Comparison of ENCODE assay signal across 8 cellular contexts in genomic region chr4:40897557-40898203, GRCh38.
DNase-seq lines count a peak whose midpoint lies in the region; ATAC-seq, FAIRE-seq and TF ChIP-seq lines count a peak whose summit lies in the region.

No MANE protein-coding gene starts in this region.

- no peak overlapping the region for H2BK15ac ChIP-seq in H1 (ENCODE audit: low read length)

- H2AK5ac ChIP-seq in H1 (ENCODE audit: low read depth, low read length), result no peak overlapping the region

- no peaks in the 10 kb centered on the region for H3K79me1 ChIP-seq in H1 (ENCODE audit: low read depth, low read length)

- H3K14ac ChIP-seq in H1 (ENCODE audit: insufficient read length), result no peak overlapping the region

- H3K4me2 ChIP-seq in H1 (ENCODE audit: insufficient read depth in 1 of 2, low read depth in 2 of 2, low read length in 2 of 2), result no peak overlapping the region

- H3K23ac ChIP-seq in H1 (ENCODE audit: insufficient read length), result no peak overlapping the region

- H3K27me3 ChIP-seq in H1 (replicated peaks in 1 of 4; ENCODE audit: control insufficient read depth in 3 of 4, extremely low read depth in 1 of 4, insufficient read depth in 3 of 4, low read length in 3 of 4), result no peaks in the 10 kb centered on the region

- WGBS in H1 (ENCODE audit: extremely low coverage in 1 of 2, insufficient coverage in 1 of 2, insufficient read length in 1 of 2, insufficient replicate concordance in 2 of 2, low coverage in 1 of 2, low lambda C conversion rate in 2 of 2, missing lambda C conversion rate in 1 of 2), 2 experiments, result 57% methylated on average over 10 of the region's 10 CpGs; no CpG with 5 or more reads in 1 of the 2 experiments

- TF ChIP-seq POLR2A in H1 (IDR thresholded peaks at IDR 0.05; ENCODE audit: control extremely low read depth in 1 of 2, low read depth in 2 of 2, low read length in 2 of 2), result no peak

- H3K4me3 ChIP-seq in H1 (ENCODE audit: extremely low read depth in 1 of 4, insufficient read depth in 2 of 4, low read depth in 3 of 4, low read length in 4 of 4), result no peak overlapping the region

- ATAC-seq in GM18502 (IDR thresholded peaks at IDR 0.05; ENCODE audit: poor library complexity, unreplicated experiment) (peak; percentile 83), HG03280 (IDR thresholded peaks at IDR 0.05; ENCODE audit: unreplicated experiment) (peak; percentile 66)

- H3K27ac ChIP-seq in H1 (ENCODE audit: low read depth, low read length), result no peak overlapping the region

- H4K91ac ChIP-seq in H1 (replicated peaks; ENCODE audit: insufficient read length, low read length), result no peak overlapping the region

- FAIRE-seq in H1 (lab: Jason Lieb, UNC), result peak; percentile 55

- H2BK20ac ChIP-seq in H1 (ENCODE audit: low read length), result no peak overlapping the region

- CTCF ChIA-PET in H1 (lab: Charles Lee; ENCODE audit: partially characterized antibody), result interaction anchor here (0.6 to 12.2 kb wide), 32 partner anchors 8 to 949 kb away, joined by 3 to 97 read pairs (median 5); no protein-coding TSS in a partner anchor

- TF ChIP-seq EP300 in H1 (IDR thresholded peaks at IDR 0.05; ENCODE audit: borderline replicate concordance in 1 of 2, low read depth in 2 of 2, low read length in 2 of 2), result no peak

- no peaks in the 10 kb centered on the region for H3K4me1 ChIP-seq in H1 (replicated peaks in 1 of 4; ENCODE audit: control insufficient read depth in 3 of 4, insufficient read depth in 4 of 4, low read length in 3 of 4)

- H2BK5ac ChIP-seq in H1 (ENCODE audit: low read depth, low read length), result no peak overlapping the region

- H3K9me3 ChIP-seq in H1 (ENCODE audit: insufficient read depth in 2 of 2, low read depth in 1 of 2, low read length in 1 of 2), result no peaks in the 10 kb centered on the region

- no peak overlapping the region for H3K56ac ChIP-seq in H1 (replicated peaks; ENCODE audit: insufficient read length, low read depth, low read length)

- no peaks in the 10 kb centered on the region for H3K79me2 ChIP-seq in H1 (ENCODE audit: control insufficient read depth in 1 of 2, insufficient read depth in 2 of 2, low read length in 2 of 2)

- no peak overlapping the region for H3K9ac ChIP-seq in H1 (replicated peaks in 1 of 4; ENCODE audit: extremely low read depth in 1 of 4, low read depth in 3 of 4, low read length in 3 of 4)

- no peak overlapping the region for H2BK12ac ChIP-seq in H1 (ENCODE audit: low read depth, low read length)

- H2AFZ ChIP-seq in H1 (ENCODE audit: low read length), result no peak overlapping the region

- POLR2A ChIA-PET in H1 (lab: Charles Lee; ENCODE audit: partially characterized antibody), result interaction anchor here (0.6 to 1.3 kb wide), 5 partner anchors 9 to 359 kb away, joined by 3 to 5 read pairs (median 3); partner anchors contain the start of gene UCHL1

- DNase-seq in 8988T (peak; percentile 71), NCI-H82 treated with DMSO at 0.1 percent for 48 hours (lab: John Stamatoyannopoulos, UW; ENCODE audit: unreplicated experiment) (peak; percentile 25), H1 (ENCODE audit: low read depth in 1 of 2, low spot score in 2 of 2) (peak; percentile 43 to 93), midbrain (lab: John Stamatoyannopoulos, UW) (peak; percentile 75)
- peak; percentile 86 for DNase-seq in activated CD8-positive, alpha-beta memory T cell treated with anti-CD3 and anti-CD28 coated beads for 24 hours
- peak; percentile 2 to 37 for DNase-seq in stimulated activated CD8-positive, alpha-beta memory T cell treated with anti-CD3 and anti-CD28 coated beads, Interleukin-4, amount 100 ng/mL, for 4 hours (ENCODE audit: low read depth in 2 of 2, low spot score in 1 of 2)

- H3K4ac ChIP-seq in H1 (replicated peaks; ENCODE audit: insufficient read length, low read depth, low read length), result no peak overlapping the region

- H4K8ac ChIP-seq in H1 (ENCODE audit: extremely low read depth, insufficient read depth, low read length), result no peak overlapping the region

- no peaks in the 10 kb centered on the region for H3K36me3 ChIP-seq in H1 (ENCODE audit: control insufficient read depth in 2 of 4, insufficient read depth in 4 of 4, low read length in 3 of 4)

- H4K20me1 ChIP-seq in H1 (replicated peaks in 1 of 2; ENCODE audit: control insufficient read depth in 1 of 2, insufficient read depth in 2 of 2, low read length in 2 of 2), result no peaks in the 10 kb centered on the region

- H3K23me2 ChIP-seq in H1 (ENCODE audit: low read depth, low read length), result no peaks in the 10 kb centered on the region

- no peak overlapping the region for H2BK120ac ChIP-seq in H1 (replicated peaks; ENCODE audit: low read depth, low read length)

- no peak overlapping the region for H3K18ac ChIP-seq in H1 (ENCODE audit: extremely low read depth, low read length)

- H4K5ac ChIP-seq in H1 (ENCODE audit: insufficient read length, low read depth, low read length), result no peak overlapping the region

- peak; percentile 73 to 78 for TF ChIP-seq RAD21 in H1 (IDR thresholded peaks at IDR 0.05 in 1 of 2, conservative IDR thresholded peaks at IDR 0.05 in 1 of 2; ENCODE audit: low read depth in 2 of 2, low read length in 2 of 2)

- TF ChIP-seq CTCF in H1 (IDR thresholded peaks at IDR 0.05; ENCODE audit: control extremely low read depth in 1 of 3, insufficient read depth in 1 of 3, low read depth in 1 of 3, low read length in 3 of 3), result peak; percentile 79 to 90 (median 89)

TF ChIP-seq in H1, 55 proteins besides CTCF, POLR2A, EP300 and RAD21:
- TF ChIP-seq CBX5 (IDR thresholded peaks at IDR 0.05; ENCODE audit: low read depth, low read length), result no peak
- TF ChIP-seq CTBP2 (IDR thresholded peaks at IDR 0.05; ENCODE audit: borderline replicate concordance, insufficient read depth, insufficient read length, low read length), result no peak

Comparison
In these comparisons a context has a peak if more than half of its experiments do, and no peak if none do; other contexts are left out.
1. DNase-seq: peak in every context shown above with its lines; median percentile 86 in activated CD8-positive, alpha-beta memory T cell treated with anti-CD3 and anti-CD28 coated beads for 24 hours; 75 in midbrain; 71 in 8988T; 68 in H1; 25 in NCI-H82 treated with DMSO at 0.1 percent for 48 hours; 20 in stimulated activated CD8-positive, alpha-beta memory T cell treated with anti-CD3 and anti-CD28 coated beads, Interleukin-4, amount 100 ng/mL, for 4 hours.